In genomic region chr9:89822996-89823395, GRCh38 we compare ENCODE assay signal across 29 cellular contexts.
"Had no signal": no experiment of that assay in that cellular context is flagged by ENCODE, and none has a peak within 500 bp of the region (broad histone marks: within the 10 kb centered on the region; RNA-seq: fewer than 3 reads in every experiment).

No MANE protein-coding gene starts in this region.

- H3K9ac ChIP-seq: neural progenitor cell had no signal

- ATAC-seq: naive thymus-derived CD4-positive, alpha-beta T cell; natural killer cell; pancreas; right cardiac atrium; right lobe of liver; stimulated activated memory B cell treated with anti-CD40 and anti-IgM and Interleukin-4, amounts not matched to agents 10 μg/mL and 1 μg/mL and 100 μg/mL, for 72 hours; stimulated activated naive CD8-positive, alpha-beta T cell treated with anti-CD3 and anti-CD28 coated beads, Interleukin-15, amount 100 ng/mL, for 72 hours; stimulated activated naive CD8-positive, alpha-beta T cell treated with anti-CD3 and anti-CD28 coated beads, Interleukin-15, Interleukin-2, amounts not matched to agents 100 U/mL and 50 U/mL, for 24 hours had no signal

- H3K36me3 ChIP-seq: neural progenitor cell, pancreas, prostate gland, right lobe of liver, suprapubic skin, thoracic aorta, thyroid gland, tibial nerve, upper lobe of left lung, vagina had no signal

- H3K36me3 Mint-ChIP-seq: natural killer cell; neural progenitor cell; stimulated activated memory B cell treated with anti-CD40 and anti-IgM and Interleukin-4, amounts not matched to agents 10 μg/mL and 1 μg/mL and 100 μg/mL, for 72 hours had no signal

- H3K4me2 ChIP-seq: neural progenitor cell, smooth muscle cell had no signal

- H3K27me3 ChIP-seq: neural progenitor cell, pancreas, right lobe of liver, suprapubic skin, thyroid gland, tibial nerve, upper lobe of left lung, vagina had no signal

- DNase-seq: naive thymus-derived CD4-positive, alpha-beta T cell; natural killer cell; occipital lobe; pancreas; retina; right cardiac atrium; right lobe of liver; stimulated activated CD4-positive, alpha-beta T cell treated with anti-CD3 and anti-CD28 coated beads, Interleukin-15, amount 100 ng/mL, for 24 hours; stimulated activated CD4-positive, alpha-beta T cell treated with anti-CD3 and anti-CD28 coated beads, Interleukin-2, amount 100 ng/mL, for 24 hours; stimulated activated CD4-positive, alpha-beta T cell treated with anti-CD3 and anti-CD28 coated beads, Interleukin-4, amount 100 ng/mL, for 1 hour; stimulated activated CD4-positive, alpha-beta T cell treated with anti-CD3 and anti-CD28 coated beads, Interleukin-4, amount 100 ng/mL, for 4 hours; stimulated activated CD8-positive, alpha-beta memory T cell treated with anti-CD3 and anti-CD28 coated beads, Interleukin-4, amount 100 ng/mL, for 48 hours; stimulated activated naive CD4-positive, alpha-beta T cell; stimulated activated naive CD8-positive, alpha-beta T cell treated with anti-CD3 and anti-CD28 coated beads, Interleukin-15, amount 100 ng/mL, for 72 hours; stimulated activated naive CD8-positive, alpha-beta T cell treated with anti-CD3 and anti-CD28 coated beads, Interleukin-15, Interleukin-2, amounts not matched to agents 100 U/mL and 50 U/mL, for 24 hours; substantia nigra; thyroid gland; trophoblast cell; upper lobe of left lung had no signal

- H2AFZ ChIP-seq: neural progenitor cell had no signal

- H3K4me1 ChIP-seq: neural progenitor cell, pancreas, prostate gland, right lobe of liver, suprapubic skin, thyroid gland, tibial nerve, upper lobe of left lung, vagina had no signal

- H3K4me3 ChIP-seq: neural progenitor cell, pancreas, prostate gland, right lobe of liver, skin epidermis, smooth muscle cell, suprapubic skin, thoracic aorta, thyroid gland, tibial nerve, upper lobe of left lung, vagina had no signal

- H3K9me3 Mint-ChIP-seq: natural killer cell; nephron; neural progenitor cell; stimulated activated naive CD8-positive, alpha-beta T cell treated with anti-CD3 and anti-CD28 coated beads, Interleukin-15, amount 100 ng/mL, for 72 hours had no signal

- H3K4me3 Mint-ChIP-seq: naive thymus-derived CD4-positive, alpha-beta T cell; natural killer cell; nephron; neural progenitor cell; stimulated activated memory B cell treated with anti-CD40 and anti-IgM and Interleukin-4, amounts not matched to agents 10 μg/mL and 1 μg/mL and 100 μg/mL, for 72 hours; stimulated activated naive CD8-positive, alpha-beta T cell treated with anti-CD3 and anti-CD28 coated beads, Interleukin-15, amount 100 ng/mL, for 72 hours had no signal

- H3K27ac Mint-ChIP-seq: naive thymus-derived CD4-positive, alpha-beta T cell; natural killer cell; nephron; neural progenitor cell; stimulated activated memory B cell treated with anti-CD40 and anti-IgM and Interleukin-4, amounts not matched to agents 10 μg/mL and 1 μg/mL and 100 μg/mL, for 72 hours; stimulated activated naive CD8-positive, alpha-beta T cell treated with anti-CD3 and anti-CD28 coated beads, Interleukin-15, amount 100 ng/mL, for 72 hours had no signal

- H3K9me3 ChIP-seq: pancreas, prostate gland, right lobe of liver, suprapubic skin, thoracic aorta, thyroid gland, tibial nerve, upper lobe of left lung, vagina had no signal

- H3K27ac ChIP-seq: neural progenitor cell, pancreas, prostate gland, right lobe of liver, skin epidermis, suprapubic skin, thoracic aorta, thyroid gland, tibial nerve, upper lobe of left lung, vagina had no signal

- H3K27me3 Mint-ChIP-seq: stimulated activated memory B cell treated with anti-CD40 and anti-IgM and Interleukin-4, amounts not matched to agents 10 μg/mL and 1 μg/mL and 100 μg/mL, for 72 hours; stimulated activated naive CD8-positive, alpha-beta T cell treated with anti-CD3 and anti-CD28 coated beads, Interleukin-15, amount 100 ng/mL, for 72 hours had no signal
